14 cellular contexts compared by ENCODE assay signal in the genomic region with DNA sequence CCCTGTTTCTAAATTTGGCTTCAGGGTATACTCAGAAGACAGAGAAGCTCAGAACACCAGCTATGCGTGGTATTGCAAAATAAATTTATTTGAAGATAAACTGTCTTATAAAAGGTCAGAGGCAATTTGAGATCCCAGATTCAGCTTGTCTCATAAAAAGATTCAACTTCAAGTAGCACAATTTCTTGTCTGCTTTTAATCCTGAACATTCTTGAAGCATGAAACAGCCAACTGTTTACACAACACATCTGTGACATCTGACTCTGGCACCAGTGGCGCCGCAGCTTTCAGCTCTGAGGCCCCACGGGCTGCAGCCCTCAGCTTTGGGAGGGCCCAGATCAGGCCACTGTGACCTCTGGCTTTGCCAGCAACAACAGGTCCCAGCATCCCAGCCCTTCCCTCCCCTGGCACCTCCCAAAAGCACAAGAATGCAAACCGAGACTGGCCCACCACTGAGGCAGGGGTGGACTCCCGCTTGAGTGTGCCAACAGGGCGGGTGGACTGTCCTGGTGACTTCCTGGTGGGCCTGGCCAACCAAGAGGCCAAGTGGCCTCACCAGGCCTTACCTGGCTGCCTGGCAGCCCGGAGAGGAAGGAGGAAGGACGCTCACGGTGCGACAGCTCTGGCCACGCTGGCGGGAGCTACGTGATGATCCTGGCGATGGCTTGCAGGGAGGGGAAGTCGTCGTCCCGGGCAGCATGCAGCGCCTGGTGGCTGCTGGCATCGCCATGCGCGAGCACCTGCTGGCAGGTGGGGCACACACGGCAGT. TPM values are rescaled to one million over a fixed set of nuclear protein-coding genes. Genes with fewer than 3 reads are reported as not detected.
DNase-seq lines count a peak whose midpoint lies in the region; ATAC-seq and TF ChIP-seq lines count a peak whose summit lies in the region.
"Had no signal": no experiment of that assay in that cellular context is flagged by ENCODE, and none has a peak within 500 bp of the region (broad histone marks: within the 10 kb centered on the region; RNA-seq: fewer than 3 reads in every experiment).

No MANE protein-coding gene starts in this region.

- POLR2A ChIA-PET in BJ (lab: Charles Lee): no interaction called here
- POLR2A ChIA-PET in WTC11 (lab: Charles Lee): interaction anchor here (0.6 to 1.2 kb wide), 2 partner anchors 33 to 46 kb away, joined by 3 to 4 read pairs; partner anchors contain the start of gene RPS2

- no peaks in the 10 kb centered on the region for H3K9me3 Mint-ChIP-seq in WTC11
- H3K9me3 Mint-ChIP-seq: CD4-positive, CD25-positive, alpha-beta regulatory T cell; stimulated activated naive CD8-positive, alpha-beta T cell treated with anti-CD3 and anti-CD28 coated beads, Interleukin-15, amount 100 ng/mL, for 72 hours had no signal

- peaks cover 24% of the 10 kb centered on the region for H3K4me1 ChIP-seq in SJSA1 (replicated peaks)

- ATAC-seq in HG03045 (IDR thresholded peaks at IDR 0.05; ENCODE audit: unreplicated experiment) (no peak), WTC11 (no peak), GM21786 (IDR thresholded peaks at IDR 0.05; ENCODE audit: unreplicated experiment) (no peak)
- ATAC-seq: mucosa of descending colon; stimulated activated naive CD8-positive, alpha-beta T cell treated with anti-CD3 and anti-CD28 coated beads, Interleukin-15, amount 100 ng/mL, for 72 hours had no signal

- H3K27ac Mint-ChIP-seq in WTC11: no peak overlapping the region

- H3K4me1 Mint-ChIP-seq in WTC11: 0 out of 2 replicates have a peak, but pooled peaks cover 3% of the 10 kb centered on the region

- CTCF ChIA-PET in BJ (lab: Yijun Ruan, JAX): interaction anchor here (0.6 to 1.5 kb wide), 4 partner anchors 15 to 143 kb away, joined by 3 to 5 read pairs (median 4); no protein-coding TSS in a partner anchor
- CTCF ChIA-PET in WTC11 (lab: Charles Lee): interaction anchor here (0.7 to 2.7 kb wide), 3 partner anchors 19 to 143 kb away, joined by 3 to 9 read pairs (median 4); no protein-coding TSS in a partner anchor

- peaks cover 24% of the 10 kb centered on the region for H3K36me3 Mint-ChIP-seq in WTC11

- H3K36me3 ChIP-seq in BJ (ENCODE audit: control insufficient read depth, insufficient read depth, low read length) (peaks cover 42% of the 10 kb centered on the region), SJSA1 (peaks cover 71% of the 10 kb centered on the region)

- H3K4me3 ChIP-seq in BJ (ENCODE audit: low read depth, low read length): no peak overlapping the region
- H3K4me3 ChIP-seq in SJSA1: no peak overlapping the region
- H3K4me3 ChIP-seq: mucosa of descending colon had no signal

- no peaks in the 10 kb centered on the region for H3K27me3 ChIP-seq in BJ (ENCODE audit: control insufficient read depth, insufficient read depth, low read length)
- H3K27me3 ChIP-seq in SJSA1 (replicated peaks): no peaks in the 10 kb centered on the region

- H3K27ac ChIP-seq in SJSA1: peak overlapping the region; percentile 48

- DNase-seq in BJ (ENCODE audit: low read depth) (peak; percentile 60), SJSA1 (ENCODE audit: low read depth in 1 of 2, low spot score in 2 of 2) (peak in 1 of 2 experiments; percentile 47), iris pigment epithelial cell (ENCODE audit: low read depth) (peak; percentile 78), WTC11 (ENCODE audit: low spot score) (no peak)
- DNase-seq: activated CD4-positive, alpha-beta T cell treated with anti-CD3 and anti-CD28 coated beads for 48 hours; activated naive CD4-positive, alpha-beta T cell; CD4-positive, CD25-positive, alpha-beta regulatory T cell; cerebellar nuclear complex; stimulated activated CD4-positive, alpha-beta T cell treated with anti-CD3 and anti-CD28 coated beads, Interleukin-2, amount 100 ng/mL, for 48 hours; stimulated activated naive CD8-positive, alpha-beta T cell treated with anti-CD3 and anti-CD28 coated beads, Interleukin-15, amount 100 ng/mL, for 72 hours; T-helper 2 cell had no signal

- TF ChIP-seq CTCF in BJ (IDR thresholded peaks at IDR 0.05; ENCODE audit: insufficient read depth, low read depth, low read length) (no peak), WTC11 (IDR thresholded peaks at IDR 0.05) (no peak)

- no peak overlapping the region for H3K4me3 Mint-ChIP-seq in WTC11
- H3K4me3 Mint-ChIP-seq: CD4-positive, CD25-positive, alpha-beta regulatory T cell; stimulated activated naive CD8-positive, alpha-beta T cell treated with anti-CD3 and anti-CD28 coated beads, Interleukin-15, amount 100 ng/mL, for 72 hours had no signal

- no peaks in the 10 kb centered on the region for H3K9me3 ChIP-seq in SJSA1 (replicated peaks)
- H3K9me3 ChIP-seq: mucosa of descending colon had no signal

- no peaks in the 10 kb centered on the region; the same call in 1 of the 2 replicates for H3K27me3 Mint-ChIP-seq in WTC11 (ENCODE audit: low read depth)
- H3K27me3 Mint-ChIP-seq: stimulated activated naive CD8-positive, alpha-beta T cell treated with anti-CD3 and anti-CD28 coated beads, Interleukin-15, amount 100 ng/mL, for 72 hours had no signal

TF ChIP-seq in WTC11, 78 proteins besides CTCF, POLR2A, EP300 and RAD21:
- TF ChIP-seq ZNF281 (CRISPR knock-in tag; IDR thresholded peaks at IDR 0.05): no peak
- no peak for TF ChIP-seq KAT7 (CRISPR knock-in tag; IDR thresholded peaks at IDR 0.05; ENCODE audit: borderline replicate concordance)
- TF ChIP-seq, protein P1, sequence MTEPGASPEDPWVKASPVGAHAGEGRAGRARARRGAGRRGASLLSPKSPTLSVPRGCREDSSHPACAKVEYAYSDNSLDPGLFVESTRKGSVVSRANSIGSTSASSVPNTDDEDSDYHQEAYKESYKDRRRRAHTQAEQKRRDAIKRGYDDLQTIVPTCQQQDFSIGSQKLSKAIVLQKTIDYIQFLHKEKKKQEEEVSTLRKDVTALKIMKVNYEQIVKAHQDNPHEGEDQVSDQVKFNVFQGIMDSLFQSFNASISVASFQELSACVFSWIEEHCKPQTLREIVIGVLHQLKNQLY (CRISPR knock-in tag; IDR thresholded peaks at IDR 0.05): no peak
- TF ChIP-seq ZNF396 (CRISPR knock-in tag; IDR thresholded peaks at IDR 0.05; ENCODE audit: borderline replicate concordance): no peak
- TF ChIP-seq, protein P2, sequence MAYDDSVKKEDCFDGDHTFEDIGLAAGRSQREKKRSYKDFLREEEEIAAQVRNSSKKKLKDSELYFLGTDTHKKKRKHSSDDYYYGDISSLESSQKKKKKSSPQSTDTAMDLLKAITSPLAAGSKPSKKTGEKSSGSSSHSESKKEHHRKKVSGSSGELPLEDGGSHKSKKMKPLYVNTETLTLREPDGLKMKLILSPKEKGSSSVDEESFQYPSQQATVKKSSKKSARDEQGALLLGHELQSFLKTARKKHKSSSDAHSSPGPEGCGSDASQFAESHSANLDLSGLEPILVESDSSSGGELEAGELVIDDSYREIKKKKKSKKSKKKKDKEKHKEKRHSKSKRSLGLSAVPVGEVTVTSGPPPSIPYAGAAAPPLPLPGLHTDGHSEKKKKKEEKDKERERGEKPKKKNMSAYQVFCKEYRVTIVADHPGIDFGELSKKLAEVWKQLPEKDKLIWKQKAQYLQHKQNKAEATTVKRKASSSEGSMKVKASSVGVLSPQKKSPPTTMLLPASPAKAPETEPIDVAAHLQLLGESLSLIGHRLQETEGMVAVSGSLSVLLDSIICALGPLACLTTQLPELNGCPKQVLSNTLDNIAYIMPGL (CRISPR knock-in tag; IDR thresholded peaks at IDR 0.05): no peak
- TF ChIP-seq, protein P3, sequence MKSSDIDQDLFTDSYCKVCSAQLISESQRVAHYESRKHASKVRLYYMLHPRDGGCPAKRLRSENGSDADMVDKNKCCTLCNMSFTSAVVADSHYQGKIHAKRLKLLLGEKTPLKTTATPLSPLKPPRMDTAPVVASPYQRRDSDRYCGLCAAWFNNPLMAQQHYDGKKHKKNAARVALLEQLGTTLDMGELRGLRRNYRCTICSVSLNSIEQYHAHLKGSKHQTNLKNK (CRISPR knock-in tag; IDR thresholded peaks at IDR 0.05): no peak
- no peak for TF ChIP-seq ZNF232 (CRISPR knock-in tag; IDR thresholded peaks at IDR 0.05)

RNA-seq across cellular contexts. Expression of gene SYNGR3, which starts 8.0 kb away (rescaled TPM):
- 2.5 and 3.3 TPM in 2 replicates for polyA plus RNA-seq in BJ (2011; rRNA removed)
- polyA minus RNA-seq in BJ (2011; rRNA and poly(A)+ RNA removed): 2.7 and 4.2 TPM in 2 replicates
- total RNA-seq in SJSA1 (2014; rRNA removed; shearing (Covaris generic)): 1.8 and 7.3 TPM in 2 replicates
- total RNA-seq in WTC11 (2021): 41.5 to 53.5 TPM (median 51.2 TPM) in 3 replicates

RNA-seq across cellular contexts. Expression of gene ZNF598, which starts 11.8 kb away (rescaled TPM):
- polyA plus RNA-seq in BJ (2011; rRNA removed): 14.4 and 23.0 TPM in 2 replicates
- polyA minus RNA-seq in BJ (2011; rRNA and poly(A)+ RNA removed): 11.2 and 14.8 TPM in 2 replicates
- 13.5 and 20.4 TPM in 2 replicates for total RNA-seq in SJSA1 (2014; rRNA removed; shearing (Covaris generic))
- total RNA-seq in WTC11 (2021): 53.9 to 66.4 TPM (median 55.5 TPM) in 3 replicates

RNA-seq across cellular contexts. Expression of gene GFER, which starts 13.8 kb away (rescaled TPM):
- polyA plus RNA-seq in BJ (2011; rRNA removed): 14.6 and 19.8 TPM in 2 replicates
- polyA minus RNA-seq in BJ (2011; rRNA and poly(A)+ RNA removed): 5.4 and 14.3 TPM in 2 replicates
- total RNA-seq in SJSA1 (2014; rRNA removed; shearing (Covaris generic)): 26.9 and 31.8 TPM in 2 replicates
- 56.0 to 58.5 TPM (median 57.0 TPM) in 3 replicates for total RNA-seq in WTC11 (2021)

RNA-seq across cellular contexts. Expression of gene NOXO1, which starts 16.5 kb away (rescaled TPM):
- polyA plus RNA-seq in BJ (2011; rRNA removed): 0.17 TPM in 1 of 2 replicates, not detected in the other
- polyA minus RNA-seq in BJ (2011; rRNA and poly(A)+ RNA removed): not detected in 2 replicates
- 0.16 TPM in 1 of 2 replicates, not detected in the other for total RNA-seq in SJSA1 (2014; rRNA removed; shearing (Covaris generic))
- total RNA-seq in WTC11 (2021): 5.7 to 7.7 TPM (median 6.9 TPM) in 3 replicates

RNA-seq across cellular contexts. Expression of gene NPW, which starts 21.8 kb away (rescaled TPM):
- 0.26 and 0.33 TPM in 2 replicates for polyA plus RNA-seq in BJ (2011; rRNA removed)
- polyA minus RNA-seq in BJ (2011; rRNA and poly(A)+ RNA removed): not detected in 2 replicates
- not detected in 2 replicates for total RNA-seq in SJSA1 (2014; rRNA removed; shearing (Covaris generic))
- total RNA-seq in WTC11 (2021): 15.2 to 28.6 TPM (median 22.0 TPM) in 3 replicates
- total RNA-seq: CD4-positive, CD25-positive, alpha-beta regulatory T cell had no signal
- polyA plus RNA-seq: CD4-positive, CD25-positive, alpha-beta regulatory T cell had no signal
